8 cellular contexts compared by ENCODE assay signal in the genomic region with DNA sequence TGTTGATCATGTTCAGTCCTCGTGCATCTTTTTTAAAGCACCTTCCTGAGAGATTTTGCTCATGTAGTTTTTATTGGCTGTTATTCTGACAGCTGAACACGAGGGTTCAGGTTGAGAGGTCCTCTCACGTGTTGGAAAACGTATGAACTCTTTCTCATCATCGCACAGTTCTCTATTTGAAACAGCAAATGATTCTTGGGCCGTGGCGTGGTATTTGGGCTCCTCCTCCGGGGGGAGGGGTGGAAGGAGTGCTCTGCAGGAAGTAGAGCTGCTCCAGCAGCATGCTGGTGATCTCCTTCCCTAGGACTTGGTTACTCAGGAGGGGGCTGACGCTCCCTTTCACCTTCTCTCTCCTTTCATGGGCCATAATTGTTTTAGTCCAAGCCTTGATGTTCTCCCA.
DNase-seq lines count a peak whose midpoint lies in the region; ATAC-seq and TF ChIP-seq lines count a peak whose summit lies in the region.

No MANE protein-coding gene starts in this region.

- ATAC-seq in GM19455 (IDR thresholded peaks at IDR 0.05; ENCODE audit: unreplicated experiment) = peak; percentile 56

- no peak for TF ChIP-seq POLR2A in adrenal gland (IDR thresholded peaks at IDR 0.05)

- TF ChIP-seq CTCF in adrenal gland (IDR thresholded peaks at IDR 0.05) = no peak

- intact Hi-C loops in adrenal gland (cut with DNase I) = loop anchor here in 1 of 2 donors (10.0 kb wide), 1 partner anchor 72 kb away; a partner anchor contains a TSS

- no peak overlapping the region for H3K27ac ChIP-seq in adrenal gland

- no peak overlapping the region for H3K4me3 ChIP-seq in Jurkat, Clone E6-1 (ENCODE audit: low read length)
- H3K4me3 ChIP-seq in adrenal gland = no peak overlapping the region

- no peaks in the 10 kb centered on the region for H3K36me3 ChIP-seq in adrenal gland (replicated peaks in 1 of 2)

- H3K9me3 ChIP-seq in adrenal gland (replicated peaks in 1 of 3) = no peaks in the 10 kb centered on the region

- peak; percentile 76 for DNase-seq in CD1c-positive myeloid dendritic cell (ENCODE audit: extremely low spot score)
- peak; percentile 7 for DNase-seq in Jurkat, Clone E6-1 (ENCODE audit: low read depth, low spot score)
- DNase-seq in adrenal gland = peak in 4 of 7 donors; percentile 31 to 51 (median 46)
- peak; percentile 61 for DNase-seq in mucosa of gallbladder (ENCODE audit: low spot score)
- DNase-seq in amniotic stem cell (lab: John Stamatoyannopoulos, UW) = no peak
- no peak for DNase-seq in Ammon's horn (ENCODE audit: low spot score)
- no peak for DNase-seq in HT-29 (ENCODE audit: low spot score)

- peaks cover 0 to 62% of the 10 kb centered on the region in 2 donors for H3K4me1 ChIP-seq in adrenal gland (replicated peaks in 1 of 2)

- H3K27me3 ChIP-seq in adrenal gland = no peaks in the 10 kb centered on the region

- 14 to 37% (median 24%) methylated on average over 9 of the region's 9 CpGs for WGBS in adrenal gland, 4 donors

Comparison
In these comparisons a context has a peak if more than half of its experiments do, and no peak if none do; other contexts are left out.
1. DNase-seq: peak in CD1c-positive myeloid dendritic cell (single experiment), Jurkat, Clone E6-1 (single experiment), adrenal gland (4 of 7) and mucosa of gallbladder (single experiment); none in amniotic stem cell (single experiment), Ammon's horn (single experiment) and HT-29 (single experiment).